In the genomic region with DNA sequence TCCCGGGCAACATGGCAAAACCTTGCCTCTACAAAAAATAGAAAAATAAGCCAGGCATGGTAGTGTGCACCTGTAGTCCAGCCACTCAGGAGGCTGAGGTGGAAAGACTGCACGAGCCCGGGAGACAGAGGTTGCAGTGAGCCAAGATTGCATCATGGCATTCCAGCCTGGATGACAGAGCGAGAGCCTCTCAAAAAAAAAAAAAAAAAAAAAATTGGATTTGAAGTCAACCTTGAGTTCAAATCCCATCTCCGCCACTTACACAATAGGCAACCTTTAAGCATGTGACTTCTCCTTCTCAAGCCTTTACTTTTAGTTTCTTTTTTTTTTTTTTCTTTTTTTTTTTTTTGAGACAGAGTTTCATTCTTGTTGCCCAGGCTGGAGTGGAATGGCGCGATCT, we compare ENCODE assay signal across 24 cellular contexts. TPM values are rescaled to one million over a fixed set of nuclear protein-coding genes. Genes with fewer than 3 reads are reported as not detected.
"Had no signal": no experiment of that assay in that cellular context is flagged by ENCODE, and none has a peak within 500 bp of the region (broad histone marks: within the 10 kb centered on the region; RNA-seq: fewer than 3 reads in every experiment).

No MANE protein-coding gene starts in this region.

- H3K4me1 Mint-ChIP-seq: central memory CD8-positive, alpha-beta T cell had no signal

- H3K9me3 Mint-ChIP-seq: activated CD4-positive, alpha-beta T cell treated with anti-CD3 and anti-CD28 coated beads, Interleukin-2, amount 10 ng/mL, durations not matched to agents 24 days and 14 days; activated naive CD4-positive, alpha-beta T cell treated with anti-CD3 and anti-CD28 coated beads, Interleukin-2, amount 10 ng/mL, durations not matched to agents 7 days and 5 days; activated naive CD8-positive, alpha-beta T cell treated with anti-CD3 and anti-CD28 coated beads, Interleukin-2, amount 50 U/mL, for 24 hours; activated T-cell treated with anti-CD3 and anti-CD28 coated beads, Interleukin-2, amount 50 U/mL, for 4 hours; central memory CD8-positive, alpha-beta T cell; natural killer cell treated with Interleukin-12 subunit alpha and Interleukin-12 subunit beta and Interleukin-15 and Interleukin-18, amount 100 ng/mL, for 72 hours; stimulated activated memory B cell treated with anti-CD40 and anti-IgM and Interleukin-4, amounts not matched to agents 10 μg/mL and 1 μg/mL and 100 μg/mL, for 72 hours had no signal

- H3K36me3 Mint-ChIP-seq: activated naive CD4-positive, alpha-beta T cell treated with anti-CD3 and anti-CD28 coated beads, Interleukin-2, amount 10 ng/mL, durations not matched to agents 7 days and 5 days; natural killer cell treated with Interleukin-12 subunit alpha and Interleukin-12 subunit beta and Interleukin-15 and Interleukin-18, amount 100 ng/mL, for 72 hours; stimulated activated memory B cell treated with anti-CD40 and anti-IgM and Interleukin-4, amounts not matched to agents 10 μg/mL and 1 μg/mL and 100 μg/mL, for 72 hours had no signal

- H3K27ac Mint-ChIP-seq: activated CD4-positive, alpha-beta T cell treated with anti-CD3 and anti-CD28 coated beads, Interleukin-2, amount 10 ng/mL, durations not matched to agents 24 days and 14 days; activated naive CD4-positive, alpha-beta T cell treated with anti-CD3 and anti-CD28 coated beads, Interleukin-2, amount 10 ng/mL, durations not matched to agents 7 days and 5 days; activated naive CD8-positive, alpha-beta T cell treated with anti-CD3 and anti-CD28 coated beads, Interleukin-2, amount 50 U/mL, for 24 hours; natural killer cell treated with Interleukin-12 subunit alpha and Interleukin-12 subunit beta and Interleukin-15 and Interleukin-18, amount 100 ng/mL, for 72 hours; stimulated activated memory B cell treated with anti-CD40 and anti-IgM and Interleukin-4, amounts not matched to agents 10 μg/mL and 1 μg/mL and 100 μg/mL, for 72 hours had no signal

- H3K36me3 ChIP-seq: brain microvascular endothelial cell, colonic mucosa, gastroesophageal sphincter, heart left ventricle, sigmoid colon, thoracic aorta, upper lobe of right lung had no signal

- H3K27ac ChIP-seq: brain microvascular endothelial cell, colonic mucosa, gastroesophageal sphincter, heart left ventricle, parathyroid adenoma, sigmoid colon, thoracic aorta, upper lobe of right lung had no signal

- H3K27me3 ChIP-seq: brain microvascular endothelial cell, colonic mucosa, upper lobe of right lung had no signal

- H3K4me1 ChIP-seq: colonic mucosa, gastroesophageal sphincter, heart left ventricle, sigmoid colon, upper lobe of right lung had no signal

- H3K9ac ChIP-seq: parathyroid adenoma had no signal

- H3K79me2 ChIP-seq: parathyroid adenoma had no signal

- H3K9me3 ChIP-seq: colonic mucosa, gastroesophageal sphincter, heart left ventricle, sigmoid colon, thoracic aorta, upper lobe of right lung had no signal

- H3K4me3 Mint-ChIP-seq: activated CD4-positive, alpha-beta T cell treated with anti-CD3 and anti-CD28 coated beads, Interleukin-2, amount 10 ng/mL, durations not matched to agents 24 days and 14 days; activated naive CD4-positive, alpha-beta T cell treated with anti-CD3 and anti-CD28 coated beads, Interleukin-2, amount 10 ng/mL, durations not matched to agents 7 days and 5 days; activated naive CD8-positive, alpha-beta T cell treated with anti-CD3 and anti-CD28 coated beads, Interleukin-2, amount 50 U/mL, for 24 hours; activated T-cell treated with anti-CD3 and anti-CD28 coated beads, Interleukin-2, amount 50 U/mL, for 4 hours; central memory CD8-positive, alpha-beta T cell; natural killer cell treated with Interleukin-12 subunit alpha and Interleukin-12 subunit beta and Interleukin-15 and Interleukin-18, amount 100 ng/mL, for 72 hours; stimulated activated memory B cell treated with anti-CD40 and anti-IgM and Interleukin-4, amounts not matched to agents 10 μg/mL and 1 μg/mL and 100 μg/mL, for 72 hours had no signal

- DNase-seq: activated CD4-positive, alpha-beta T cell treated with anti-CD3 and anti-CD28 coated beads, Interleukin-2, amount 10 ng/mL, durations not matched to agents 24 days and 14 days; activated CD4-positive, CD25-positive, alpha-beta regulatory T cell; activated CD8-positive, alpha-beta memory T cell treated with anti-CD3 and anti-CD28 coated beads, Interleukin-2, amount 50 U/mL, for 4 hours; activated naive CD4-positive, alpha-beta T cell treated with anti-CD3 and anti-CD28 coated beads, Interleukin-2, amount 10 ng/mL, durations not matched to agents 7 days and 5 days; activated naive CD8-positive, alpha-beta T cell treated with anti-CD3 and anti-CD28 coated beads, Interleukin-2, amount 50 U/mL, for 24 hours; activated T-cell treated with anti-CD3 and anti-CD28 coated beads, Interleukin-2, amount 50 U/mL, for 4 hours; aorta; brain microvascular endothelial cell; colonic mucosa; erythroblast; heart left ventricle; kidney glomerular epithelial cell; sigmoid colon; stimulated activated CD4-positive, alpha-beta T cell treated with anti-CD3 and anti-CD28 coated beads, Interleukin-4, amount 100 ng/mL, for 4 hours; T-helper 9 cell; upper lobe of right lung had no signal

- H3K4me3 ChIP-seq: colonic mucosa, gastroesophageal sphincter, heart left ventricle, sigmoid colon, thoracic aorta, upper lobe of right lung had no signal

- H3K27me3 Mint-ChIP-seq: activated naive CD8-positive, alpha-beta T cell treated with anti-CD3 and anti-CD28 coated beads, Interleukin-2, amount 50 U/mL, for 24 hours; central memory CD8-positive, alpha-beta T cell had no signal

RNA-seq across cellular contexts. Expression of gene KASH5, which starts 12.0 kb away (rescaled TPM):
- total RNA-seq: activated CD4-positive, alpha-beta T cell treated with anti-CD3 and anti-CD28 coated beads, Interleukin-2, amount 10 ng/mL, durations not matched to agents 24 days and 14 days; aorta; colonic mucosa; gastroesophageal sphincter; heart left ventricle; lower leg skin; mesenteric fat pad; sigmoid colon; thoracic aorta had no signal
- polyA plus RNA-seq: aorta, heart left ventricle had no signal

RNA-seq across cellular contexts. Expression of gene PTH2, which starts 23.2 kb away (rescaled TPM):
- total RNA-seq: activated CD4-positive, alpha-beta T cell treated with anti-CD3 and anti-CD28 coated beads, Interleukin-2, amount 10 ng/mL, durations not matched to agents 24 days and 14 days; activated T-cell treated with anti-CD3 and anti-CD28 coated beads, Interleukin-2, amount 50 U/mL, for 4 hours; aorta; colonic mucosa; gastroesophageal sphincter; heart left ventricle; lower leg skin; mesenteric fat pad; natural killer cell treated with Interleukin-12 subunit alpha and Interleukin-12 subunit beta and Interleukin-15 and Interleukin-18, amount 100 ng/mL, for 72 hours; sigmoid colon; thoracic aorta; upper lobe of right lung had no signal
- polyA plus RNA-seq: aorta, heart left ventricle, sigmoid colon had no signal

RNA-seq across cellular contexts. Expression of gene GFY, which starts 25.2 kb away (rescaled TPM):
- total RNA-seq: activated CD4-positive, alpha-beta T cell treated with anti-CD3 and anti-CD28 coated beads, Interleukin-2, amount 10 ng/mL, durations not matched to agents 24 days and 14 days; activated T-cell treated with anti-CD3 and anti-CD28 coated beads, Interleukin-2, amount 50 U/mL, for 4 hours; aorta; colonic mucosa; gastroesophageal sphincter; heart left ventricle; lower leg skin; mesenteric fat pad; natural killer cell treated with Interleukin-12 subunit alpha and Interleukin-12 subunit beta and Interleukin-15 and Interleukin-18, amount 100 ng/mL, for 72 hours; sigmoid colon; thoracic aorta; upper lobe of right lung had no signal
- polyA plus RNA-seq: aorta, sigmoid colon had no signal

RNA-seq across cellular contexts. Expression of gene DKKL1, which starts 36.4 kb away (rescaled TPM):
- total RNA-seq: activated CD4-positive, alpha-beta T cell treated with anti-CD3 and anti-CD28 coated beads, Interleukin-2, amount 10 ng/mL, durations not matched to agents 24 days and 14 days; activated T-cell treated with anti-CD3 and anti-CD28 coated beads, Interleukin-2, amount 50 U/mL, for 4 hours; colonic mucosa; gastroesophageal sphincter; mesenteric fat pad; natural killer cell treated with Interleukin-12 subunit alpha and Interleukin-12 subunit beta and Interleukin-15 and Interleukin-18, amount 100 ng/mL, for 72 hours; upper lobe of right lung had no signal
- polyA plus RNA-seq: aorta had no signal

RNA-seq across cellular contexts. Expression of gene TEAD2, which starts 37.8 kb away (rescaled TPM):
- total RNA-seq: activated CD4-positive, alpha-beta T cell treated with anti-CD3 and anti-CD28 coated beads, Interleukin-2, amount 10 ng/mL, durations not matched to agents 24 days and 14 days; natural killer cell treated with Interleukin-12 subunit alpha and Interleukin-12 subunit beta and Interleukin-15 and Interleukin-18, amount 100 ng/mL, for 72 hours had no signal
